In the genomic region with DNA sequence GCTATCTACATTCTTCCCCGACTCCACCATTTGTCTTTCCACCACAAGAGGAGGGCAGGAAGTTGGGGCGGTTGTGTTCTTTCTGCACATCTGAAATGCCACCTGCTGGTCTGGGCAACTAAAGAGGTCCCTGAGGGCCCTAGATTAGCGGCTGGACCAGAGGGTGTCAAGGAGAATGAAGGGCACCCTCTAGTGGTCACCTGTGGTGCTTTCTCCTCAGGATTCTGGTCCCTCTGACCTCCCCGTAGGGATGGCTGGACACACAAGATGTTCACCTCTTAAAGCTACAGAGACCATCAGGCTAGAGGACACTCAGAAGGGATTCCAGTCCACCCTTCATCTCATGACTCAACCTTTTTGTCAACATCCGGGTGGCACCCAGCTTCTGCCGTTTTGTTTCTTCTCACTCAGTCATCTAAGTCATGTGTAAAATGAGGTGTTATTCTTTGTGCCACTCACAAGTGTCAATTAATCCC, we compare ENCODE assay signal across 9 cellular contexts. TPM values are rescaled to one million over a fixed set of nuclear protein-coding genes. Genes with fewer than 3 reads are reported as not detected.
DNase-seq lines count a peak whose midpoint lies in the region; ATAC-seq and TF ChIP-seq lines count a peak whose summit lies in the region.
"Had no signal": no experiment of that assay in that cellular context is flagged by ENCODE, and none has a peak within 500 bp of the region (broad histone marks: within the 10 kb centered on the region; RNA-seq: fewer than 3 reads in every experiment).

No MANE protein-coding gene starts in this region.

- no peak overlapping the region for H4K91ac ChIP-seq in mesenchymal stem cell (ENCODE audit: low read length)

- H3K27ac ChIP-seq in 22Rv1 (no peak overlapping the region), KMS-11 (no peak overlapping the region), mesenchymal stem cell (ENCODE audit: low read length, poor library complexity, severe bottlenecking) (no peak overlapping the region), upper lobe of left lung (no peak overlapping the region), sigmoid colon (no peak overlapping the region)

- 25% methylated on average over 4 of the region's 6 CpGs for WGBS in mesenchymal stem cell
- WGBS in upper lobe of left lung, 2 donors = 19 to 20% methylated on average over 6 of the region's 6 CpGs
- WGBS in sigmoid colon, 2 donors = 30 to 41% methylated on average over 6 of the region's 6 CpGs

- H3K4ac ChIP-seq in mesenchymal stem cell (ENCODE audit: low read depth in 1 of 2, low read length in 2 of 2) = no peak overlapping the region

- peak; percentile 81 for TF ChIP-seq CTCF in 22Rv1 (IDR thresholded peaks at IDR 0.05)
- peak; percentile 88 for TF ChIP-seq CTCF in GM06990 (IDR thresholded peaks at IDR 0.05; ENCODE audit: insufficient read depth, low read length, poor library complexity, severe bottlenecking)
- 0 out of 2 replicates have a peak, but pooled peaks have one; percentile 28 for TF ChIP-seq CTCF in KMS-11 (conservative IDR thresholded peaks at IDR 0.05; ENCODE audit: low read depth, low read length)
- peak; percentile 74 for TF ChIP-seq CTCF in choroid plexus epithelial cell (conservative IDR thresholded peaks at IDR 0.05; ENCODE audit: low read depth, low read length)
- peak; percentile 61 to 87 (median 76) for TF ChIP-seq CTCF in upper lobe of left lung (IDR thresholded peaks at IDR 0.05)
- TF ChIP-seq CTCF in sigmoid colon (IDR thresholded peaks at IDR 0.05) = peak in 2 of 4 experiments; percentile 28 to 43

- no peaks in the 10 kb centered on the region for H4K20me1 ChIP-seq in KMS-11 (ENCODE audit: insufficient read depth)

- no peak for TF ChIP-seq POLR2A in upper lobe of left lung (IDR thresholded peaks at IDR 0.05)
- TF ChIP-seq POLR2A in sigmoid colon (IDR thresholded peaks at IDR 0.05) = no peak

- ATAC-seq in upper lobe of left lung (ENCODE audit: low FRiP score in 2 of 2) = peak; percentile 81 to 90

- H3K79me1 ChIP-seq in mesenchymal stem cell (replicated peaks; ENCODE audit: low read length, poor library complexity, severe bottlenecking) = no peaks in the 10 kb centered on the region

- no peaks in the 10 kb centered on the region for H3K27me3 ChIP-seq in GM06990 (replicated peaks; ENCODE audit: control insufficient read depth, insufficient read depth, low read length)
- no peaks in the 10 kb centered on the region for H3K27me3 ChIP-seq in KMS-11 (ENCODE audit: insufficient read depth, low read depth)
- peaks cover 4% of the 10 kb centered on the region in 2 experiments for H3K27me3 ChIP-seq in mesenchymal stem cell (ENCODE audit: control insufficient read depth in 1 of 2, insufficient read depth in 1 of 2, low read length in 2 of 2)
- no peaks in the 10 kb centered on the region for H3K27me3 ChIP-seq in upper lobe of left lung
- no peaks in the 10 kb centered on the region for H3K27me3 ChIP-seq in sigmoid colon

- TF ChIP-seq EP300 in upper lobe of left lung (IDR thresholded peaks at IDR 0.05) (no peak), sigmoid colon (IDR thresholded peaks at IDR 0.05) (no peak)

- H3K9ac ChIP-seq in KMS-11 (no peak overlapping the region), mesenchymal stem cell (ENCODE audit: low read length) (no peak overlapping the region)

- intact Hi-C loops in sigmoid colon (cut with DNase I) = no loop called here

- H2AFZ ChIP-seq in KMS-11 (ENCODE audit: low read depth) = no peak overlapping the region
- H2AFZ ChIP-seq in mesenchymal stem cell (ENCODE audit: low read depth, low read length) = no peak overlapping the region

- no peaks in the 10 kb centered on the region for H3K79me2 ChIP-seq in KMS-11 (ENCODE audit: insufficient read depth, low read depth)

- H3K4me2 ChIP-seq in KMS-11 (no peak overlapping the region), mesenchymal stem cell (ENCODE audit: low read length, poor library complexity, severe bottlenecking) (no peak overlapping the region)

- H2BK12ac ChIP-seq in mesenchymal stem cell (ENCODE audit: low read length in 2 of 2) = no peak overlapping the region

- H4K8ac ChIP-seq in mesenchymal stem cell (ENCODE audit: low read length) = no peak overlapping the region

- H3K4me3 ChIP-seq in GM06990 (replicated peaks; ENCODE audit: low read depth, low read length) = no peak overlapping the region
- no peak overlapping the region for H3K4me3 ChIP-seq in KMS-11 (IDR thresholded peaks at IDR 0.05; ENCODE audit: insufficient read depth, low read depth, low read length)
- H3K4me3 ChIP-seq in choroid plexus epithelial cell (ENCODE audit: low read depth, low read length) = no peak overlapping the region
- no peak overlapping the region for H3K4me3 ChIP-seq in mesenchymal stem cell (ENCODE audit: insufficient read depth in 1 of 2, low read depth in 1 of 2, low read length in 2 of 2)
- no peak overlapping the region for H3K4me3 ChIP-seq in upper lobe of left lung
- H3K4me3 ChIP-seq in sigmoid colon = no peak overlapping the region

- no peak overlapping the region for H2BK15ac ChIP-seq in mesenchymal stem cell (ENCODE audit: low read depth, poor library complexity, severe bottlenecking)

- H3K4me1 ChIP-seq in KMS-11 (ENCODE audit: low read depth, poor library complexity, severe bottlenecking) (no peaks in the 10 kb centered on the region), mesenchymal stem cell (ENCODE audit: control insufficient read depth, insufficient read depth, low read depth, low read length) (no peaks in the 10 kb centered on the region), upper lobe of left lung (peaks cover 0 to 6% (median 0%) of the 10 kb centered on the region in 4 donors), sigmoid colon (no peaks in the 10 kb centered on the region)

- no peak overlapping the region for H2BK5ac ChIP-seq in mesenchymal stem cell (ENCODE audit: low read depth, low read length, poor library complexity, severe bottlenecking)

- H2AK5ac ChIP-seq in mesenchymal stem cell (ENCODE audit: low read length, severe bottlenecking) = no peak overlapping the region

- H3K23ac ChIP-seq in mesenchymal stem cell (ENCODE audit: low read length in 2 of 2) = no peak overlapping the region

- no peak overlapping the region for H2BK120ac ChIP-seq in mesenchymal stem cell (ENCODE audit: low read depth, low read length)

- H3K36me3 ChIP-seq in GM06990 (ENCODE audit: control insufficient read depth, insufficient read depth, low read length) (no peaks in the 10 kb centered on the region), KMS-11 (ENCODE audit: insufficient read depth) (no peaks in the 10 kb centered on the region), mesenchymal stem cell (ENCODE audit: control insufficient read depth in 1 of 2, insufficient read depth in 2 of 2, low read depth in 1 of 2, low read length in 2 of 2) (peaks cover 0 to 10% of the 10 kb centered on the region in 2 experiments), upper lobe of left lung (peaks cover 0 to 6% (median 0%) of the 10 kb centered on the region in 4 donors), sigmoid colon (peaks cover 0 to 6% (median 3%) of the 10 kb centered on the region in 4 donors)

- H3K9me3 ChIP-seq in mesenchymal stem cell (ENCODE audit: control insufficient read depth, low read length) (no peaks in the 10 kb centered on the region), upper lobe of left lung (no peaks in the 10 kb centered on the region), sigmoid colon (no peaks in the 10 kb centered on the region)

- DNase-seq in GM06990 (ENCODE audit: extremely low read depth, insufficient read length) (peak; percentile 78), SKM-1 (lab: John Stamatoyannopoulos, UW; ENCODE audit: unreplicated experiment) (peak; percentile 12), choroid plexus epithelial cell (ENCODE audit: low read depth) (peak; percentile 66), mesenchymal stem cell (peak; percentile 46), upper lobe of left lung (peak in 1 of 2 donors; percentile 86), sigmoid colon (no peak)

- no peak overlapping the region for H3K14ac ChIP-seq in mesenchymal stem cell (ENCODE audit: low read length in 2 of 2)

- H3K18ac ChIP-seq in mesenchymal stem cell (ENCODE audit: low read depth in 1 of 2, low read length in 2 of 2) = no peak overlapping the region

RNA-seq across cellular contexts. Expression of a gene that starts 2.9 kb away (rescaled TPM):
- polyA plus RNA-seq in mesenchymal stem cell (2013, experiment 1 of 2) = not detected
- not detected for polyA plus RNA-seq in mesenchymal stem cell (2013, experiment 2 of 2)
- 10 to 100 TPM in 3 of 6 donors, 1 to 10 TPM in 3; 6.3 to 30.6 (median 10.7) TPM for total RNA-seq in upper lobe of left lung
- total RNA-seq in sigmoid colon = 10 to 100 TPM in 1 of 4 donors, 1 to 10 TPM in 3; 1.1 to 15.5 (median 3.8) TPM
- 10 to 100 TPM in 1 of 3 donors, 1 to 10 TPM in 1, under 1 TPM in 1; 0.60 to 11.1 (median 8.8) TPM for polyA plus RNA-seq in sigmoid colon
- polyA plus RNA-seq: neural cell had no signal

RNA-seq across cellular contexts. Expression of a gene that starts 44.5 kb away (rescaled TPM):
- polyA plus RNA-seq in mesenchymal stem cell (2013, experiment 1 of 2) = 35.9 TPM
- 36.2 TPM for polyA plus RNA-seq in mesenchymal stem cell (2013, experiment 2 of 2)
- total RNA-seq in upper lobe of left lung = 10 to 100 TPM; 36.1 to 81.7 (median 39.6) TPM
- 10 to 100 TPM; 39.8 to 52.9 (median 46.4) TPM for total RNA-seq in sigmoid colon
- polyA plus RNA-seq in sigmoid colon = 10 to 100 TPM; 12.7 to 19.0 (median 14.4) TPM

RNA-seq across cellular contexts. Expression of a gene that starts 45.9 kb away (rescaled TPM):
- 1.0 TPM for polyA plus RNA-seq in mesenchymal stem cell (2013, experiment 1 of 2)
- polyA plus RNA-seq in mesenchymal stem cell (2013, experiment 2 of 2) = 0.96 TPM
- total RNA-seq in upper lobe of left lung = 10 to 100 TPM in 3 of 6 donors, 1 to 10 TPM in 3; 4.9 to 29.3 (median 10.4) TPM
- total RNA-seq in sigmoid colon = 10 to 100 TPM; 15.5 to 24.3 (median 16.9) TPM
- 1 to 10 TPM in 1 of 3 donors, under 1 TPM in 1, not detected in 1; 0.23 to 3.8 TPM for polyA plus RNA-seq in sigmoid colon
